ENCODE assay signal across 22 cellular contexts in the genomic region with DNA sequence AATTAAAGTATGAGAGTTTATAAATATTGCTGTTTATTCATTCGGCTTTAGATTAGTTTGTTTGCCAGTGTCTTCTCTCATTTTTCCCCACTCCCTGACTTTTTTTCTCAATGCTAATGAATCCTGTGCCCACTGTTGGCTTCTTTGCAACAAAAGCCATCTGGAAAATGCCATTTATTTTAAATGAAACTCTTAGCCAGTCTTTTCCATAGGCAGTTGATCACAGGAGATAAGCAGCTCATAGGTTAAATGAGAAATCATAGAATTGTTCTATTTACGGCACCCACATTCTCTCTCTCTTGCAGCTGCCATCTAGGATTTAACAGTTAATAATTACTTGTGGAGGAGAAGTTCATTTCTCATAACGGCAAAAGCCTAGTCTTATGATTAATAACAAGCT.
A peak's percentile ranks its signal among the peaks of the same experiment; 100 is the strongest.
DNase-seq lines count a peak whose midpoint lies in the region; ATAC-seq, FAIRE-seq and TF ChIP-seq lines count a peak whose summit lies in the region.
"Had no signal": no experiment of that assay in that cellular context is flagged by ENCODE, and none has a peak within 500 bp of the region (broad histone marks: within the 10 kb centered on the region; RNA-seq: fewer than 3 reads in every experiment).

No MANE protein-coding gene starts in this region.

- no peak for TF ChIP-seq POLR2A in gastrocnemius medialis (IDR thresholded peaks at IDR 0.05)

- H2AFZ ChIP-seq in OCI-LY3 (ENCODE audit: low read depth, low read length) (no peak overlapping the region), SK-N-SH (ENCODE audit: low read depth) (no peak overlapping the region)

- H3K4me3 ChIP-seq in OCI-LY3 (ENCODE audit: low read length) (0 out of 2 replicates have a peak overlapping the region, but pooled peaks have one; percentile 12), SK-N-SH (ENCODE audit: low read depth in 2 of 2, low read length in 1 of 2) (no peak overlapping the region), retinal pigment epithelial cell (ENCODE audit: low read length) (no peak overlapping the region), gastrocnemius medialis (no peak overlapping the region)
- H3K4me3 ChIP-seq: BLaER1 had no signal

- no peak overlapping the region for H3K27ac Mint-ChIP-seq in T-cell
- H3K27ac Mint-ChIP-seq: CD14-positive monocyte; CD4-positive, alpha-beta memory T cell; CD4-positive, CD25-positive, alpha-beta regulatory T cell; CD8-positive, alpha-beta memory T cell had no signal

- peak overlapping the region; percentile 54 for H3K4me2 ChIP-seq in OCI-LY3 (ENCODE audit: low read length)
- no peak overlapping the region for H3K4me2 ChIP-seq in SK-N-SH
- H3K4me2 ChIP-seq: BLaER1 had no signal

- TF ChIP-seq CTCF in D721Med (IDR thresholded peaks at IDR 0.05; ENCODE audit: insufficient read depth, missing control alignments) (no peak), OCI-LY3 (IDR thresholded peaks at IDR 0.05; ENCODE audit: low read depth, low read length) (no peak), SK-N-SH (IDR thresholded peaks at IDR 0.05) (no peak), retinal pigment epithelial cell (conservative IDR thresholded peaks at IDR 0.05; ENCODE audit: low read depth, low read length) (no peak), gastrocnemius medialis (IDR thresholded peaks at IDR 0.05 in 4 of 5, conservative IDR thresholded peaks at IDR 0.05 in 1 of 5) (no peak)

- H3K36me3 Mint-ChIP-seq in T-cell: no peaks in the 10 kb centered on the region
- H3K36me3 Mint-ChIP-seq: CD14-positive monocyte; CD4-positive, alpha-beta memory T cell; CD4-positive, CD25-positive, alpha-beta regulatory T cell; CD8-positive, alpha-beta memory T cell had no signal

- POLR2A ChIA-PET in SK-N-SH (lab: Yijun Ruan, JAX) (no interaction called here), T-cell (lab: Charles Lee) (no interaction called here)

- intact Hi-C loops in gastrocnemius medialis (cut with DNase I; ENCODE audit: low total_unique reads): no loop called here

- H3K4me3 Mint-ChIP-seq in T-cell: no peak overlapping the region
- H3K4me3 Mint-ChIP-seq: CD14-positive monocyte; CD4-positive, alpha-beta memory T cell; CD4-positive, CD25-positive, alpha-beta regulatory T cell; CD8-positive, alpha-beta memory T cell had no signal

- H4K20me1 ChIP-seq in OCI-LY3 (ENCODE audit: insufficient read depth, low read length) (no peaks in the 10 kb centered on the region), SK-N-SH (ENCODE audit: insufficient read depth) (no peaks in the 10 kb centered on the region)
- H4K20me1 ChIP-seq: BLaER1 had no signal

- H3K9me2 ChIP-seq in SK-N-SH: no peaks in the 10 kb centered on the region

- peaks cover 21 to 29% (median 25%) of the 10 kb centered on the region in 3 donors for H3K9me3 Mint-ChIP-seq in T-cell

- 15% methylated on average over 3 of the region's 3 CpGs for WGBS in SK-N-SH (ENCODE audit: low lambda C conversion rate)

- H3F3A ChIP-seq in SK-N-SH (replicated peaks; ENCODE audit: insufficient read depth): no peaks in the 10 kb centered on the region

- H3K27ac ChIP-seq in OCI-LY3 (ENCODE audit: low read length) (no peak overlapping the region), SK-N-SH (ENCODE audit: low read depth in 2 of 2, low read length in 1 of 2) (peak overlapping the region in 1 of 2 experiments; percentile 25; a peak in 1 of 4 replicates), gastrocnemius medialis (no peak overlapping the region)
- H3K27ac ChIP-seq: BLaER1 had no signal

- in situ Hi-C loops in gastrocnemius medialis (cut with MboI; ENCODE audit: low sequenced_read_pairs in 4 of 4): no loop called here

- H3K9me3 ChIP-seq in OCI-LY3 (ENCODE audit: insufficient read depth, low read length) (no peaks in the 10 kb centered on the region), SK-N-SH (no peaks in the 10 kb centered on the region), gastrocnemius medialis (no peaks in the 10 kb centered on the region)
- H3K9me3 ChIP-seq: BE2C, BLaER1 had no signal

- H3K27me3 Mint-ChIP-seq in T-cell: no peaks in the 10 kb centered on the region
- H3K27me3 Mint-ChIP-seq: CD4-positive, alpha-beta memory T cell; CD4-positive, CD25-positive, alpha-beta regulatory T cell; CD8-positive, alpha-beta memory T cell had no signal

- TF ChIP-seq RAD21 in SK-N-SH (IDR thresholded peaks at IDR 0.05; ENCODE audit: low read length): no peak; the same call in 1 of the 2 replicates

- peaks cover 15% of the 10 kb centered on the region for H3K4me1 ChIP-seq in OCI-LY3 (ENCODE audit: low read length)
- H3K4me1 ChIP-seq in SK-N-SH (ENCODE audit: control insufficient read depth in 1 of 2, insufficient read depth in 2 of 2, low read depth in 1 of 2, low read length in 1 of 2): no peaks in the 10 kb centered on the region; a peak in 1 of 4 replicates
- H3K4me1 ChIP-seq in gastrocnemius medialis: no peaks in the 10 kb centered on the region
- H3K4me1 ChIP-seq: BLaER1 had no signal

- H3K27me3 ChIP-seq in OCI-LY3 (ENCODE audit: low read depth, low read length) (no peaks in the 10 kb centered on the region), SK-N-SH (ENCODE audit: insufficient read depth) (no peaks in the 10 kb centered on the region), gastrocnemius medialis (no peaks in the 10 kb centered on the region)
- H3K27me3 ChIP-seq: BE2C, BLaER1 had no signal

- TF ChIP-seq EP300 in SK-N-SH (IDR thresholded peaks at IDR 0.05; ENCODE audit: borderline replicate concordance in 1 of 2, low read depth in 1 of 2, low read length in 1 of 2): peak in 1 of 2 experiments; percentile 56; a peak in 2 of 4 replicates

- DNase-seq in D721Med (ENCODE audit: insufficient read length, low spot score) (no peak), SK-N-SH (peak; percentile 25), retinal pigment epithelial cell (ENCODE audit: low read depth) (peak; percentile 4), T-cell (no peak), gastrocnemius medialis (no peak), T-helper 2 cell (no peak)
- DNase-seq: 8988T; ACHN; BE2C; C1 segment of cervical spinal cord; CD4-positive, alpha-beta memory T cell; CD4-positive, CD25-positive, alpha-beta regulatory T cell; CD8-positive, alpha-beta memory T cell; COR-L47; DMS79 treated with DMSO at 0.1 percent for 48 hours; GF-D8 had no signal

- H3K4me1 Mint-ChIP-seq in T-cell: no peaks in the 10 kb centered on the region
- H3K4me1 Mint-ChIP-seq: CD14-positive monocyte; CD4-positive, alpha-beta memory T cell; CD8-positive, alpha-beta memory T cell had no signal

- CTCF ChIA-PET in SK-N-SH (lab: Yijun Ruan, JAX): interaction anchor here (0.9 to 2.3 kb wide), 3 partner anchors 10 to 26 kb away, joined by 3 to 6 read pairs (median 3); no protein-coding TSS in a partner anchor
- CTCF ChIA-PET in T-cell (lab: Charles Lee): no interaction called here

- H3K9ac ChIP-seq in OCI-LY3 (ENCODE audit: low read length): no peak overlapping the region
- H3K9ac ChIP-seq in SK-N-SH: no peak overlapping the region
- H3K9ac ChIP-seq: BLaER1 had no signal

- FAIRE-seq in D721Med (lab: Jason Lieb, UNC): peak; percentile 48
- FAIRE-seq: G401.6, GM12891, GM19239 had no signal

- ATAC-seq in T-cell (replicated peaks in 1 of 4) (no peak), gastrocnemius medialis (no peak)

- no peaks in the 10 kb centered on the region for H3K79me2 ChIP-seq in OCI-LY3 (ENCODE audit: low read length)
- H3K79me2 ChIP-seq in SK-N-SH (ENCODE audit: insufficient read depth): no peaks in the 10 kb centered on the region

- H3K36me3 ChIP-seq in OCI-LY3 (replicated peaks; ENCODE audit: low read depth, low read length) (no peaks in the 10 kb centered on the region), SK-N-SH (replicated peaks in 1 of 2; ENCODE audit: control insufficient read depth in 1 of 2, insufficient read depth in 2 of 2, low read length in 1 of 2) (no peaks in the 10 kb centered on the region), gastrocnemius medialis (no peaks in the 10 kb centered on the region)
- H3K36me3 ChIP-seq: BE2C, BLaER1 had no signal

TF ChIP-seq in SK-N-SH, 30 proteins besides CTCF, POLR2A, EP300 and RAD21:
- TF ChIP-seq RCOR1 (IDR thresholded peaks at IDR 0.05; ENCODE audit: low read length) (peak; percentile 68), MXI1 (IDR thresholded peaks at IDR 0.05; ENCODE audit: low read depth, low read length) (peak; percentile 26; the same call in 1 of the 2 replicates), GATA2 (CRISPR knock-in tag; IDR thresholded peaks at IDR 0.05) (peak; percentile 89)
- TF ChIP-seq, protein P1, sequence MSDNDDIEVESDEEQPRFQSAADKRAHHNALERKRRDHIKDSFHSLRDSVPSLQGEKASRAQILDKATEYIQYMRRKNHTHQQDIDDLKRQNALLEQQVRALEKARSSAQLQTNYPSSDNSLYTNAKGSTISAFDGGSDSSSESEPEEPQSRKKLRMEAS (IDR thresholded peaks at IDR 0.05; ENCODE audit: low read depth): no peak

Comparison
In these comparisons a context has a peak if more than half of its experiments do, and no peak if none do; other contexts are left out.
1. DNase-seq: peak in SK-N-SH (single experiment) and retinal pigment epithelial cell (single experiment); none in D721Med (single experiment), T-cell (0 of 34), gastrocnemius medialis (0 of 2) and T-helper 2 cell (0 of 5).